21 cellular contexts compared by ENCODE assay signal in genomic region chr9:107138261-107138992, GRCh38.
DNase-seq lines count a peak whose midpoint lies in the region; ATAC-seq and TF ChIP-seq lines count a peak whose summit lies in the region.
"Had no signal": no experiment of that assay in that cellular context is flagged by ENCODE, and none has a peak within 500 bp of the region (broad histone marks: within the 10 kb centered on the region; RNA-seq: fewer than 3 reads in every experiment).

No MANE protein-coding gene starts in this region.

- H3K9me3 ChIP-seq in HCT116 (ENCODE audit: control insufficient read depth in 1 of 2, insufficient read depth in 1 of 2, low read depth in 1 of 2, low read length in 2 of 2): no peaks in the 10 kb centered on the region
- H3K9me3 ChIP-seq: gastroesophageal sphincter, left lung, testis had no signal

- CTCF ChIA-PET in HCT116 (lab: Charles Lee): interaction anchor here (0.6 to 2.1 kb wide), 3 partner anchors 20 to 33 kb away, joined by 3 to 5 read pairs (median 4); no protein-coding TSS in a partner anchor

- H3K9ac ChIP-seq in HCT116 (ENCODE audit: low read length): no peak overlapping the region

- intact Hi-C loops in HCT116 (cut with micrococcal nuclease): no loop called here

- no peak overlapping the region for H3K27ac ChIP-seq in HCT116 (ENCODE audit: low read depth, low read length)
- H3K27ac ChIP-seq: epithelial cell of prostate, gastroesophageal sphincter, left lung, testis had no signal

- DNase-seq in HCT116 (ENCODE audit: low read depth, low spot score): no peak
- peak; percentile 61 for DNase-seq in astrocyte of the hippocampus (ENCODE audit: low read depth, low spot score)
- DNase-seq in left lobe of liver (ENCODE audit: low spot score): peak; percentile 86
- peak; percentile 45 for DNase-seq in skeletal muscle cell (ENCODE audit: low read depth)
- no peak for DNase-seq in ureter (ENCODE audit: low spot score)
- no peak for DNase-seq in hepatic stellate cell (ENCODE audit: low spot score)
- DNase-seq in NOMO-1 treated with DMSO at 0.1 percent for 48 hours (lab: John Stamatoyannopoulos, UW; ENCODE audit: unreplicated experiment): no peak
- no peak for DNase-seq in stimulated activated CD4-positive, alpha-beta T cell treated with anti-CD3 and anti-CD28 coated beads, Interleukin-4, amount 100 ng/mL, for 4 hours
- DNase-seq: activated gamma-delta T cell treated with Interleukin-2 at 50 U/mL for 16 hours; activated T-cell treated with anti-CD3 and anti-CD28 coated beads, Interleukin-2, amount 50 U/mL, for 1 hour; CD8-positive, alpha-beta T cell; cerebellar nuclear complex; hippocampal formation; left lung; NCI-H1694; NCI-H510A treated with DMSO at 0.1 percent for 48 hours; stimulated activated naive CD4-positive, alpha-beta T cell; testis had no signal

- no peaks in the 10 kb centered on the region for H3K9me2 ChIP-seq in HCT116 (ENCODE audit: insufficient read depth)

- BruUV-seq in HCT116 (replicated peaks; lab: Mats Ljungman, UMichigan): no TSS peak

- peak overlapping the region; percentile 75 for H2AFZ ChIP-seq in HCT116 (ENCODE audit: low read depth, low read length, poor library complexity, severe bottlenecking)

- TF ChIP-seq RAD21 in HCT116 (IDR thresholded peaks at IDR 0.05; ENCODE audit: low read depth): no peak

- no peaks in the 10 kb centered on the region for H3K27me3 ChIP-seq in HCT116 (ENCODE audit: insufficient read depth, low read length)
- H3K27me3 ChIP-seq: gastroesophageal sphincter, left lung, testis had no signal

- H4K20me1 ChIP-seq in HCT116 (ENCODE audit: insufficient read depth): no peaks in the 10 kb centered on the region

- RAD21 ChIA-PET in HCT116 (lab: Charles Lee; ENCODE audit: low non-redundant PET in 1 of 2, low total read pairs in 2 of 2, uncharacterized antibody in 2 of 2, unreplicated experiment in 2 of 2): no interaction called here

- TF ChIP-seq POLR2A in HCT116 (IDR thresholded peaks at IDR 0.05; ENCODE audit: borderline replicate concordance, extremely low read depth, insufficient read depth, insufficient read length): no peak

- POLR2A ChIA-PET in HCT116 (lab: Charles Lee): no interaction called here

- H3K4me1 ChIP-seq in HCT116 (ENCODE audit: control insufficient read depth in 1 of 2, insufficient read depth in 2 of 2, low read length in 2 of 2): peaks cover 4 to 8% of the 10 kb centered on the region in 2 experiments; a peak in 2 of 4 replicates
- H3K4me1 ChIP-seq: left lung had no signal

- no peaks in the 10 kb centered on the region for H3K79me2 ChIP-seq in HCT116 (ENCODE audit: insufficient read depth, low read length)

- no peak overlapping the region; the same call in 1 of the 2 replicates for H3K4me2 ChIP-seq in HCT116 (ENCODE audit: low read length)

- ATAC-seq in HCT116 (no peak), left lobe of liver (peak; percentile 91)
- ATAC-seq: CD8-positive, alpha-beta T cell; gastroesophageal sphincter; naive thymus-derived CD4-positive, alpha-beta T cell had no signal

- no peaks in the 10 kb centered on the region for H3K36me3 ChIP-seq in HCT116 (ENCODE audit: control insufficient read depth in 1 of 2, insufficient read depth in 2 of 2, low read length in 2 of 2)
- H3K36me3 ChIP-seq: gastroesophageal sphincter, left lung had no signal

- TF ChIP-seq CTCF in HCT116 (IDR thresholded peaks at IDR 0.05 in 2 of 3, conservative IDR thresholded peaks at IDR 0.05 in 1 of 3; ENCODE audit: borderline replicate concordance in 1 of 3, insufficient read depth in 1 of 3, low read depth in 2 of 3, low read length in 2 of 3): no peak

- H3K4me3 ChIP-seq in HCT116 (replicated peaks in 1 of 2; ENCODE audit: low read depth in 1 of 2, low read length in 2 of 2) (no peak overlapping the region), skeletal muscle cell (ENCODE audit: low read depth, low read length) (no peak overlapping the region)
- H3K4me3 ChIP-seq: gastroesophageal sphincter, left lung, testis had no signal

TF ChIP-seq in HCT116, 20 proteins besides CTCF, POLR2A, EP300 and RAD21:
- TF ChIP-seq TCF7L2 (IDR thresholded peaks at IDR 0.05; ENCODE audit: borderline replicate concordance, extremely low read depth, insufficient read depth, insufficient read length): no peak
- TF ChIP-seq CEBPB (IDR thresholded peaks at IDR 0.05; ENCODE audit: low read depth): no peak
- no peak for TF ChIP-seq SIN3A (IDR thresholded peaks at IDR 0.05; ENCODE audit: low read depth)
- no peak for TF ChIP-seq CBX3 (IDR thresholded peaks at IDR 0.05; ENCODE audit: low read depth)
- TF ChIP-seq JUND (IDR thresholded peaks at IDR 0.05): no peak
- no peak for TF ChIP-seq FOSL1 (IDR thresholded peaks at IDR 0.05; ENCODE audit: low read depth)
- TF ChIP-seq, protein P1, sequence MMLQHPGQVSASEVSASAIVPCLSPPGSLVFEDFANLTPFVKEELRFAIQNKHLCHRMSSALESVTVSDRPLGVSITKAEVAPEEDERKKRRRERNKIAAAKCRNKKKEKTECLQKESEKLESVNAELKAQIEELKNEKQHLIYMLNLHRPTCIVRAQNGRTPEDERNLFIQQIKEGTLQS (IDR thresholded peaks at IDR 0.05): no peak
- no peak for TF ChIP-seq YY1 (IDR thresholded peaks at IDR 0.05; ENCODE audit: extremely low read depth, insufficient replicate concordance, low read depth, low read length)
- TF ChIP-seq ELF1 (IDR thresholded peaks at IDR 0.05; ENCODE audit: borderline replicate concordance, low read depth): no peak
- TF ChIP-seq, protein P2, sequence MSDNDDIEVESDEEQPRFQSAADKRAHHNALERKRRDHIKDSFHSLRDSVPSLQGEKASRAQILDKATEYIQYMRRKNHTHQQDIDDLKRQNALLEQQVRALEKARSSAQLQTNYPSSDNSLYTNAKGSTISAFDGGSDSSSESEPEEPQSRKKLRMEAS (IDR thresholded peaks at IDR 0.05): no peak
- TF ChIP-seq EZH2 (IDR thresholded peaks at IDR 0.05): no peak
- TF ChIP-seq ZNF274 (IDR thresholded peaks at IDR 0.05; ENCODE audit: low read depth, low read length): no peak
- no peak for TF ChIP-seq SP1 (IDR thresholded peaks at IDR 0.05; ENCODE audit: low read depth)
- TF ChIP-seq EZH2phosphoT487 (IDR thresholded peaks at IDR 0.05; ENCODE audit: borderline replicate concordance): no peak
- TF ChIP-seq ZBTB33 (IDR thresholded peaks at IDR 0.05; ENCODE audit: extremely low read depth, insufficient replicate concordance, low read length): no peak
- TF ChIP-seq ZFX (IDR thresholded peaks at IDR 0.05): no peak
- no peak for TF ChIP-seq EGR1 (IDR thresholded peaks at IDR 0.05; ENCODE audit: low read depth)
- TF ChIP-seq REST (IDR thresholded peaks at IDR 0.05; ENCODE audit: low read depth): no peak
- no peak for TF ChIP-seq SRF (IDR thresholded peaks at IDR 0.05; ENCODE audit: low read depth)
- no peak for TF ChIP-seq POLR2AphosphoS5 (IDR thresholded peaks at IDR 0.05; ENCODE audit: low read depth, low read length)

Comparison
In these comparisons a context has a peak if more than half of its experiments do, and no peak if none do; other contexts are left out.
1. DNase-seq: peak in astrocyte of the hippocampus (single experiment), left lobe of liver (single experiment) and skeletal muscle cell (single experiment); none in HCT116 (single experiment), ureter (single experiment), hepatic stellate cell (single experiment), NOMO-1 treated with DMSO at 0.1 percent for 48 hours (single experiment) and stimulated activated CD4-positive, alpha-beta T cell treated with anti-CD3 and anti-CD28 coated beads, Interleukin-4, amount 100 ng/mL, for 4 hours (0 of 2).